ENCODE assay signal across 8 cellular contexts in genomic region chr3:194070634-194071409, GRCh38.
DNase-seq lines count a peak whose midpoint lies in the region; ATAC-seq and TF ChIP-seq lines count a peak whose summit lies in the region.

No MANE protein-coding gene starts in this region.

- H3K4me1 ChIP-seq in foreskin keratinocyte: peaks cover 11% of the 10 kb centered on the region
- H3K4me1 ChIP-seq in neuron (ENCODE audit: insufficient read depth, low read length): peaks cover 11% of the 10 kb centered on the region

- H3K4me3 ChIP-seq in neuron (ENCODE audit: low read length): peak overlapping the region; percentile 48

- H2AFZ ChIP-seq in neuron (ENCODE audit: low read depth, low read length): peak overlapping the region; percentile 57

- no peaks in the 10 kb centered on the region for H3K9me3 ChIP-seq in neuron (ENCODE audit: low read length)

- H3K27me3 ChIP-seq in foreskin keratinocyte: no peaks in the 10 kb centered on the region
- peaks cover 5% of the 10 kb centered on the region for H3K27me3 ChIP-seq in neuron (ENCODE audit: insufficient read depth, low read length)

- TF ChIP-seq CTCF in GM20000 (IDR thresholded peaks at IDR 0.05; ENCODE audit: extremely low read depth, missing control alignments): no peak
- no peak for TF ChIP-seq CTCF in foreskin keratinocyte (conservative IDR thresholded peaks at IDR 0.05)

- DNase-seq in DMS 273 (lab: John Stamatoyannopoulos, UW; ENCODE audit: unreplicated experiment): peak; percentile 98
- peak; percentile 97 for DNase-seq in GM20000 (ENCODE audit: low spot score)
- peak; percentile 91 for DNase-seq in HPDE6-E6E7 (ENCODE audit: extremely low spot score)
- DNase-seq in OCI-M1 (lab: John Stamatoyannopoulos, UW): peak; percentile 56
- peak; percentile 26 for DNase-seq in activated effector memory CD4-positive, alpha-beta T cell treated with Interleukin-2 at 50 U/mL for 16 hours
- peak; percentile 85 to 90 for DNase-seq in foreskin keratinocyte
- peak; percentile 37 for DNase-seq in stromal cell of bone marrow (ENCODE audit: low read depth)

- no peaks in the 10 kb centered on the region for H3K36me3 ChIP-seq in neuron (ENCODE audit: insufficient read depth, low read length)

- peak overlapping the region; percentile 92 for H3K27ac ChIP-seq in foreskin keratinocyte

- ATAC-seq in foreskin keratinocyte: peak; percentile 88

Comparison
In these comparisons a context has a peak if more than half of its experiments do, and no peak if none do; other contexts are left out.
1. Peak in every context shown above with its lines: DNase-seq, ATAC-seq, H3K4me3 ChIP-seq and H3K27ac ChIP-seq.
2. DNase-seq: peak in every context shown above with its lines; median percentile 98 in DMS 273; 97 in GM20000; 91 in HPDE6-E6E7; 88 in foreskin keratinocyte; 56 in OCI-M1; 37 in stromal cell of bone marrow; 26 in activated effector memory CD4-positive, alpha-beta T cell treated with Interleukin-2 at 50 U/mL for 16 hours.